In genomic region chr13:113123226-113124150, GRCh38 we compare ENCODE assay signal across 1 cellular context.
TF ChIP-seq lines count a peak whose summit lies in the region.

No MANE protein-coding gene starts in this region.

TF ChIP-seq in liver, 16 proteins besides CTCF, POLR2A, EP300 and RAD21 (continued from another document):
- no peak for TF ChIP-seq ZBTB33 (IDR thresholded peaks at IDR 0.05)
- no peak for TF ChIP-seq TAF1 (conservative IDR thresholded peaks at IDR 0.05)
- no peak for TF ChIP-seq MAX (IDR thresholded peaks at IDR 0.05)
- TF ChIP-seq HNF4G (IDR thresholded peaks at IDR 0.05), result no peak
- TF ChIP-seq NR2F2 (IDR thresholded peaks at IDR 0.05), result no peak
